Comparison of ENCODE assay signal across 1 cellular context in genomic region chr20:45406260-45407066, GRCh38.
TF ChIP-seq lines count a peak whose summit lies in the region.

No MANE protein-coding gene starts in this region.

TF ChIP-seq in HEK293, 187 proteins besides CTCF, POLR2A, EP300 and RAD21 (continued from another document and continues in another):
- TF ChIP-seq, protein P1, sequence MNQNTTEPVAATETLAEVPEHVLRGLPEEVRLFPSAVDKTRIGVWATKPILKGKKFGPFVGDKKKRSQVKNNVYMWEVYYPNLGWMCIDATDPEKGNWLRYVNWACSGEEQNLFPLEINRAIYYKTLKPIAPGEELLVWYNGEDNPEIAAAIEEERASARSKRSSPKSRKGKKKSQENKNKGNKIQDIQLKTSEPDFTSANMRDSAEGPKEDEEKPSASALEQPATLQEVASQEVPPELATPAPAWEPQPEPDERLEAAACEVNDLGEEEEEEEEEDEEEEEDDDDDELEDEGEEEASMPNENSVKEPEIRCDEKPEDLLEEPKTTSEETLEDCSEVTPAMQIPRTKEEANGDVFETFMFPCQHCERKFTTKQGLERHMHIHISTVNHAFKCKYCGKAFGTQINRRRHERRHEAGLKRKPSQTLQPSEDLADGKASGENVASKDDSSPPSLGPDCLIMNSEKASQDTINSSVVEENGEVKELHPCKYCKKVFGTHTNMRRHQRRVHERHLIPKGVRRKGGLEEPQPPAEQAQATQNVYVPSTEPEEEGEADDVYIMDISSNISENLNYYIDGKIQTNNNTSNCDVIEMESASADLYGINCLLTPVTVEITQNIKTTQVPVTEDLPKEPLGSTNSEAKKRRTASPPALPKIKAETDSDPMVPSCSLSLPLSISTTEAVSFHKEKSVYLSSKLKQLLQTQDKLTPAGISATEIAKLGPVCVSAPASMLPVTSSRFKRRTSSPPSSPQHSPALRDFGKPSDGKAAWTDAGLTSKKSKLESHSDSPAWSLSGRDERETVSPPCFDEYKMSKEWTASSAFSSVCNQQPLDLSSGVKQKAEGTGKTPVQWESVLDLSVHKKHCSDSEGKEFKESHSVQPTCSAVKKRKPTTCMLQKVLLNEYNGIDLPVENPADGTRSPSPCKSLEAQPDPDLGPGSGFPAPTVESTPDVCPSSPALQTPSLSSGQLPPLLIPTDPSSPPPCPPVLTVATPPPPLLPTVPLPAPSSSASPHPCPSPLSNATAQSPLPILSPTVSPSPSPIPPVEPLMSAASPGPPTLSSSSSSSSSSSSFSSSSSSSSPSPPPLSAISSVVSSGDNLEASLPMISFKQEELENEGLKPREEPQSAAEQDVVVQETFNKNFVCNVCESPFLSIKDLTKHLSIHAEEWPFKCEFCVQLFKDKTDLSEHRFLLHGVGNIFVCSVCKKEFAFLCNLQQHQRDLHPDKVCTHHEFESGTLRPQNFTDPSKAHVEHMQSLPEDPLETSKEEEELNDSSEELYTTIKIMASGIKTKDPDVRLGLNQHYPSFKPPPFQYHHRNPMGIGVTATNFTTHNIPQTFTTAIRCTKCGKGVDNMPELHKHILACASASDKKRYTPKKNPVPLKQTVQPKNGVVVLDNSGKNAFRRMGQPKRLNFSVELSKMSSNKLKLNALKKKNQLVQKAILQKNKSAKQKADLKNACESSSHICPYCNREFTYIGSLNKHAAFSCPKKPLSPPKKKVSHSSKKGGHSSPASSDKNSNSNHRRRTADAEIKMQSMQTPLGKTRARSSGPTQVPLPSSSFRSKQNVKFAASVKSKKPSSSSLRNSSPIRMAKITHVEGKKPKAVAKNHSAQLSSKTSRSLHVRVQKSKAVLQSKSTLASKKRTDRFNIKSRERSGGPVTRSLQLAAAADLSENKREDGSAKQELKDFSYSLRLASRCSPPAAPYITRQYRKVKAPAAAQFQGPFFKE (tag by site-specific recombination; IDR thresholded peaks at IDR 0.05; ENCODE audit: borderline replicate concordance): no peak
- TF ChIP-seq ZNF324 (tag by site-specific recombination; IDR thresholded peaks at IDR 0.05) (0 out of 2 replicates have a peak, but pooled peaks have one; percentile 44), ZNF350 (tag by site-specific recombination; IDR thresholded peaks at IDR 0.05) (no peak), SP2 (tag by site-specific recombination; IDR thresholded peaks at IDR 0.05) (peak; percentile 70), YY2 (tag by site-specific recombination; IDR thresholded peaks at IDR 0.05) (no peak), ZIC2 (tag by site-specific recombination; IDR thresholded peaks at IDR 0.05) (no peak; the same call in none of the 2 replicates), ZNF37A (tag by site-specific recombination; IDR thresholded peaks at IDR 0.05) (no peak), ZNF555 (tag by site-specific recombination; conservative IDR thresholded peaks at IDR 0.05) (no peak), ZNF202 (tag by site-specific recombination; IDR thresholded peaks at IDR 0.05; ENCODE audit: borderline replicate concordance) (no peak), ZNF433 (tag by site-specific recombination; IDR thresholded peaks at IDR 0.05; ENCODE audit: low read depth) (no peak), ZNF112 (tag by site-specific recombination; IDR thresholded peaks at IDR 0.05) (no peak), PRDM10 (tag by site-specific recombination; IDR thresholded peaks at IDR 0.05) (peak; percentile 77), ZNF121 (tag by site-specific recombination; IDR thresholded peaks at IDR 0.05) (no peak), SCRT1 (tag by site-specific recombination; IDR thresholded peaks at IDR 0.05; ENCODE audit: borderline replicate concordance) (no peak), ZNF138 (tag by site-specific recombination; IDR thresholded peaks at IDR 0.05; ENCODE audit: borderline replicate concordance) (no peak), ZNF658 (tag by site-specific recombination; IDR thresholded peaks at IDR 0.05) (no peak), ZNF214 (tag by site-specific recombination; IDR thresholded peaks at IDR 0.05; ENCODE audit: borderline replicate concordance) (no peak), ZNF48 (tag by site-specific recombination; IDR thresholded peaks at IDR 0.05) (no peak), ZNF707 (tag by site-specific recombination; IDR thresholded peaks at IDR 0.05) (no peak), ZNF416 (tag by site-specific recombination; IDR thresholded peaks at IDR 0.05) (no peak), REST (tag by site-specific recombination; IDR thresholded peaks at IDR 0.05) (no peak), GLI4 (tag by site-specific recombination; IDR thresholded peaks at IDR 0.05) (no peak), ZBTB10 (tag by site-specific recombination; IDR thresholded peaks at IDR 0.05) (no peak), OVOL3 (tag by site-specific recombination; IDR thresholded peaks at IDR 0.05) (no peak), ZNF341 (tag by site-specific recombination; IDR thresholded peaks at IDR 0.05; ENCODE audit: low read depth) (peak; percentile 70), ZNF394 (tag by site-specific recombination; IDR thresholded peaks at IDR 0.05; ENCODE audit: borderline replicate concordance) (no peak), ZNF311 (tag by site-specific recombination; IDR thresholded peaks at IDR 0.05; ENCODE audit: borderline replicate concordance) (no peak)
- TF ChIP-seq, protein P2, sequence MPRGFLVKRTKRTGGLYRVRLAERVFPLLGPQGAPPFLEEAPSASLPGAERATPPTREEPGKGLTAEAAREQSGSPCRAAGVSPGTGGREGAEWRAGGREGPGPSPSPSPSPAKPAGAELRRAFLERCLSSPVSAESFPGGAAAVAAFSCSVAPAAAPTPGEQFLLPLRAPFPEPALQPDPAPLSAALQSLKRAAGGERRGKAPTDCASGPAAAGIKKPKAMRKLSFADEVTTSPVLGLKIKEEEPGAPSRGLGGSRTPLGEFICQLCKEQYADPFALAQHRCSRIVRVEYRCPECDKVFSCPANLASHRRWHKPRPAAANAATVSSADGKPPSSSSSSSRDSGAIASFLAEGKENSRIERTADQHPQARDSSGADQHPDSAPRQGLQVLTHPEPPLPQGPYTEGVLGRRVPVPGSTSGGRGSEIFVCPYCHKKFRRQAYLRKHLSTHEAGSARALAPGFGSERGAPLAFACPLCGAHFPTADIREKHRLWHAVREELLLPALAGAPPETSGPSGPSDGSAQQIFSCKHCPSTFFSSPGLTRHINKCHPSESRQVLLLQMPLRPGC (tag by site-specific recombination; IDR thresholded peaks at IDR 0.05): no peak
- TF ChIP-seq, protein P3, sequence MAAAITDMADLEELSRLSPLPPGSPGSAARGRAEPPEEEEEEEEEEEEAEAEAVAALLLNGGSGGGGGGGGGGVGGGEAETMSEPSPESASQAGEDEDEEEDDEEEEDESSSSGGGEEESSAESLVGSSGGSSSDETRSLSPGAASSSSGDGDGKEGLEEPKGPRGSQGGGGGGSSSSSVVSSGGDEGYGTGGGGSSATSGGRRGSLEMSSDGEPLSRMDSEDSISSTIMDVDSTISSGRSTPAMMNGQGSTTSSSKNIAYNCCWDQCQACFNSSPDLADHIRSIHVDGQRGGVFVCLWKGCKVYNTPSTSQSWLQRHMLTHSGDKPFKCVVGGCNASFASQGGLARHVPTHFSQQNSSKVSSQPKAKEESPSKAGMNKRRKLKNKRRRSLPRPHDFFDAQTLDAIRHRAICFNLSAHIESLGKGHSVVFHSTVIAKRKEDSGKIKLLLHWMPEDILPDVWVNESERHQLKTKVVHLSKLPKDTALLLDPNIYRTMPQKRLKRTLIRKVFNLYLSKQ (tag by site-specific recombination; IDR thresholded peaks at IDR 0.05; ENCODE audit: borderline replicate concordance): no peak
- TF ChIP-seq, protein P4, sequence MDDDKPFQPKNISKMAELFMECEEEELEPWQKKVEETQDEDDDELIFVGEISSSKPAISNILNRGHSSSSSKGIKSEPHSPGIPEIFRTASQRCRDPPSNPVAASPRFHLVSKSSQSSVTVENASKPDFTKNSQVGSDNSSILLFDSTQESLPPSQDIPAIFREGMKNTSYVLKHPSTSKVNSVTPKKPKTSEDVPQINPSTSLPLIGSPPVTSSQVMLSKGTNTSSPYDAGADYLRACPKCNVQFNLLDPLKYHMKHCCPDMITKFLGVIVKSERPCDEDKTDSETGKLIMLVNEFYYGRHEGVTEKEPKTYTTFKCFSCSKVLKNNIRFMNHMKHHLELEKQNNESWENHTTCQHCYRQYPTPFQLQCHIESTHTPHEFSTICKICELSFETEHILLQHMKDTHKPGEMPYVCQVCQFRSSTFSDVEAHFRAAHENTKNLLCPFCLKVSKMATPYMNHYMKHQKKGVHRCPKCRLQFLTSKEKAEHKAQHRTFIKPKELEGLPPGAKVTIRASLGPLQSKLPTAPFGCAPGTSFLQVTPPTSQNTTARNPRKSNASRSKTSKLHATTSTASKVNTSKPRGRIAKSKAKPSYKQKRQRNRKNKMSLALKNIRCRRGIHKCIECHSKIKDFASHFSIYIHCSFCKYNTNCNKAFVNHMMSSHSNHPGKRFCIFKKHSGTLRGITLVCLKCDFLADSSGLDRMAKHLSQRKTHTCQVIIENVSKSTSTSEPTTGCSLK (tag by site-specific recombination; IDR thresholded peaks at IDR 0.05): no peak
- TF ChIP-seq, protein P5, sequence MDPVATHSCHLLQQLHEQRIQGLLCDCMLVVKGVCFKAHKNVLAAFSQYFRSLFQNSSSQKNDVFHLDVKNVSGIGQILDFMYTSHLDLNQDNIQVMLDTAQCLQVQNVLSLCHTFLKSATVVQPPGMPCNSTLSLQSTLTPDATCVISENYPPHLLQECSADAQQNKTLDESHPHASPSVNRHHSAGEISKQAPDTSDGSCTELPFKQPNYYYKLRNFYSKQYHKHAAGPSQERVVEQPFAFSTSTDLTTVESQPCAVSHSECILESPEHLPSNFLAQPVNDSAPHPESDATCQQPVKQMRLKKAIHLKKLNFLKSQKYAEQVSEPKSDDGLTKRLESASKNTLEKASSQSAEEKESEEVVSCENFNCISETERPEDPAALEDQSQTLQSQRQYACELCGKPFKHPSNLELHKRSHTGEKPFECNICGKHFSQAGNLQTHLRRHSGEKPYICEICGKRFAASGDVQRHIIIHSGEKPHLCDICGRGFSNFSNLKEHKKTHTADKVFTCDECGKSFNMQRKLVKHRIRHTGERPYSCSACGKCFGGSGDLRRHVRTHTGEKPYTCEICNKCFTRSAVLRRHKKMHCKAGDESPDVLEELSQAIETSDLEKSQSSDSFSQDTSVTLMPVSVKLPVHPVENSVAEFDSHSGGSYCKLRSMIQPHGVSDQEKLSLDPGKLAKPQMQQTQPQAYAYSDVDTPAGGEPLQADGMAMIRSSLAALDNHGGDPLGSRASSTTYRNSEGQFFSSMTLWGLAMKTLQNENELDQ (tag by site-specific recombination; IDR thresholded peaks at IDR 0.05; ENCODE audit: low read depth): no peak
